Comparison of ENCODE assay signal across 9 cellular contexts in the genomic region with DNA sequence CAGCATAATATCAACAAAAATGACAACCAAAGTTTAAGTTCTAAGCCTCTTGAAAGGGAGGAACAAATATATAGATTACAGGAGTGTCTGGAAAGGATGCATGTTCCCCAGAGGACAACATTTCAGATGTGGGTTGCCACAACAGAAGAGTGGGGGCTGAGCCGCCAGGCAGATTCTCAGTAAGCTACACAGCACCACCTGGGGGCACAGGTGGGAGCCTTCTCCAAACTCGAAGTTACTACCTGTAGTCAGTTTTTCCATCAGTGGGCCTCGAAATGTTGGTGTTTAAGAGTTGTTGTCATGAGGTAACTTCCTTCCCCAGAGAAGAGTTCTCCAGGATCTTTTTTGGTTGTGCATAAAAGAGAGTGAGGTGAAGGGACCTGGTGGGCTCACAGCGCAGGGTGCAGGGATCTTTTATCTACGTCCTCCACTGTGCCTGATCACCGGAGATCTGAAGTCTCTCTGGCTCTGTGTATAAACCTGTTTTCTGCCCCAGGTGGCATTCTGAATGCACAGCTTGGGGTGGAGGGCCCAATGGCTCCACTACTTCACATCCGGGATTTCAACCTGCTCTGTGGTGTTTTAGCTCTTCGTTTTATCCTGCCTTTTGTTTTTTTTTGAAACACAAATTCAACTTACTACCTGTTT. TPM values are rescaled to one million over a fixed set of nuclear protein-coding genes. Genes with fewer than 3 reads are reported as not detected.
DNase-seq lines count a peak whose midpoint lies in the region; ATAC-seq and FAIRE-seq lines count a peak whose summit lies in the region.
"Had no signal": no experiment of that assay in that cellular context is flagged by ENCODE, and none has a peak within 500 bp of the region (broad histone marks: within the 10 kb centered on the region; RNA-seq: fewer than 3 reads in every experiment).

No MANE protein-coding gene starts in this region.

- no peak for FAIRE-seq in HTR-8/SVneo (lab: Jason Lieb, UNC)
- FAIRE-seq: A549 had no signal

- CTCF ChIA-PET in activated CD8-positive, alpha-beta T cell treated with anti-CD3 and anti-CD28 coated beads, Interleukin-2, amount 10 ng/mL, durations not matched to agents 7 days and 5 days (lab: Charles Lee), result no interaction called here

- POLR2A ChIA-PET in activated CD8-positive, alpha-beta T cell treated with anti-CD3 and anti-CD28 coated beads, Interleukin-2, amount 10 ng/mL, durations not matched to agents 7 days and 5 days (lab: Charles Lee), result no interaction called here
- POLR2A ChIA-PET in naive thymus-derived CD8-positive, alpha-beta T cell (lab: Charles Lee), result no interaction called here

- peaks cover 10% of the 10 kb centered on the region for H3K36me3 Mint-ChIP-seq in activated CD8-positive, alpha-beta T cell treated with anti-CD3 and anti-CD28 coated beads, Interleukin-2, amount 10 ng/mL, durations not matched to agents 7 days and 5 days (ENCODE audit: low read depth)
- H3K36me3 Mint-ChIP-seq in naive thymus-derived CD8-positive, alpha-beta T cell, result no peaks in the 10 kb centered on the region

- peaks cover 51% of the 10 kb centered on the region for H3K4me1 Mint-ChIP-seq in activated CD8-positive, alpha-beta T cell treated with anti-CD3 and anti-CD28 coated beads, Interleukin-2, amount 10 ng/mL, durations not matched to agents 7 days and 5 days (ENCODE audit: low read depth)
- H3K4me1 Mint-ChIP-seq in naive thymus-derived CD8-positive, alpha-beta T cell, result peaks cover 19 to 62% (median 43%) of the 10 kb centered on the region in 4 donors

- H3K9me3 Mint-ChIP-seq in activated CD8-positive, alpha-beta T cell treated with anti-CD3 and anti-CD28 coated beads, Interleukin-2, amount 10 ng/mL, durations not matched to agents 7 days and 5 days (ENCODE audit: insufficient read depth), result no peaks in the 10 kb centered on the region
- no peaks in the 10 kb centered on the region for H3K9me3 Mint-ChIP-seq in naive thymus-derived CD8-positive, alpha-beta T cell

- peak; percentile 48 for ATAC-seq in HG02973 (IDR thresholded peaks at IDR 0.05; ENCODE audit: unreplicated experiment)
- peak; percentile 62 for ATAC-seq in activated CD8-positive, alpha-beta T cell treated with anti-CD3 and anti-CD28 coated beads, Interleukin-2, amount 10 ng/mL, durations not matched to agents 7 days and 5 days
- peak; percentile 73 to 74 for ATAC-seq in naive thymus-derived CD8-positive, alpha-beta T cell
- no peak for ATAC-seq in GM19328 (IDR thresholded peaks at IDR 0.05; ENCODE audit: unreplicated experiment)

- no peak overlapping the region for H3K4me3 Mint-ChIP-seq in activated CD8-positive, alpha-beta T cell treated with anti-CD3 and anti-CD28 coated beads, Interleukin-2, amount 10 ng/mL, durations not matched to agents 7 days and 5 days
- H3K4me3 Mint-ChIP-seq in naive thymus-derived CD8-positive, alpha-beta T cell, result peak overlapping the region in 8 of 10 donors; percentile 7 to 55 (median 32)

- no peaks in the 10 kb centered on the region for H3K27me3 Mint-ChIP-seq in activated CD8-positive, alpha-beta T cell treated with anti-CD3 and anti-CD28 coated beads, Interleukin-2, amount 10 ng/mL, durations not matched to agents 7 days and 5 days (ENCODE audit: low read depth)
- H3K27me3 Mint-ChIP-seq in naive thymus-derived CD8-positive, alpha-beta T cell, result no peaks in the 10 kb centered on the region

- peak overlapping the region; percentile 72 for H3K27ac Mint-ChIP-seq in activated CD8-positive, alpha-beta T cell treated with anti-CD3 and anti-CD28 coated beads, Interleukin-2, amount 10 ng/mL, durations not matched to agents 7 days and 5 days
- H3K27ac Mint-ChIP-seq in naive thymus-derived CD8-positive, alpha-beta T cell, result peak overlapping the region; percentile 68 to 90 (median 84)

- peak; percentile 8 for DNase-seq in NCI-H146 (lab: John Stamatoyannopoulos, UW)
- no peak for DNase-seq in NCI-H146 treated with DMSO at 0.1 percent for 48 hours (lab: John Stamatoyannopoulos, UW; ENCODE audit: unreplicated experiment)
- DNase-seq in activated CD8-positive, alpha-beta T cell treated with anti-CD3 and anti-CD28 coated beads, Interleukin-2, amount 10 ng/mL, durations not matched to agents 7 days and 5 days, result peak; percentile 62
- peak; percentile 25 to 70 (median 39) for DNase-seq in naive thymus-derived CD8-positive, alpha-beta T cell
- no peak for DNase-seq in A172 (ENCODE audit: low spot score)
- no peak for DNase-seq in HTR-8/SVneo (ENCODE audit: insufficient read length, low spot score)

RNA-seq across cellular contexts. Expression of a gene that starts 58.4 kb away (rescaled TPM):
- total RNA-seq in activated CD8-positive, alpha-beta T cell treated with anti-CD3 and anti-CD28 coated beads, Interleukin-2, amount 10 ng/mL, durations not matched to agents 7 days and 5 days, result 1 to 10 TPM; 2.1 to 2.3 TPM
- under 1 TPM; 0.52 to 0.55 TPM for total RNA-seq in naive thymus-derived CD8-positive, alpha-beta T cell
- polyA plus RNA-seq in naive thymus-derived CD8-positive, alpha-beta T cell, result under 1 TPM; 0.56 to 0.66 (median 0.63) TPM
- total RNA-seq in A172 (2014; rRNA removed; shearing (Covaris generic)), result 1.9 and 2.3 TPM in 2 replicates

RNA-seq across cellular contexts. Expression of a gene that starts 58.9 kb away (rescaled TPM):
- total RNA-seq in activated CD8-positive, alpha-beta T cell treated with anti-CD3 and anti-CD28 coated beads, Interleukin-2, amount 10 ng/mL, durations not matched to agents 7 days and 5 days, result 10 to 100 TPM; 16.1 to 16.6 TPM
- total RNA-seq in naive thymus-derived CD8-positive, alpha-beta T cell, result 10 to 100 TPM in 1 of 2 experiments, 1 to 10 TPM in 1; 8.6 to 10.0 TPM
- polyA plus RNA-seq in naive thymus-derived CD8-positive, alpha-beta T cell, result 10 to 100 TPM in 2 of 3 donors, 1 to 10 TPM in 1; 9.5 to 12.0 (median 11.4) TPM
- total RNA-seq in A172 (2014; rRNA removed; shearing (Covaris generic)), result 12.1 and 12.4 TPM in 2 replicates

Comparison
In these comparisons a context has a peak if more than half of its experiments do, and no peak if none do; other contexts are left out.
1. DNase-seq: peak in NCI-H146 (single experiment), activated CD8-positive, alpha-beta T cell treated with anti-CD3 and anti-CD28 coated beads, Interleukin-2, amount 10 ng/mL, durations not matched to agents 7 days and 5 days (single experiment) and naive thymus-derived CD8-positive, alpha-beta T cell (10 of 10); none in NCI-H146 treated with DMSO at 0.1 percent for 48 hours (single experiment), A172 (single experiment) and HTR-8/SVneo (single experiment).